In genomic region chr7:96837583-96837982, GRCh38 we compare ENCODE assay signal across 9 cellular contexts.
DNase-seq lines count a peak whose midpoint lies in the region; ATAC-seq and TF ChIP-seq lines count a peak whose summit lies in the region.
"Had no signal": no experiment of that assay in that cellular context is flagged by ENCODE, and none has a peak within 500 bp of the region (broad histone marks: within the 10 kb centered on the region; RNA-seq: fewer than 3 reads in every experiment).

No MANE protein-coding gene starts in this region.

- TF ChIP-seq CTCF in GM13977 (IDR thresholded peaks at IDR 0.05; ENCODE audit: extremely low read depth, insufficient read depth, missing control alignments) (no peak), type B pancreatic cell (conservative IDR thresholded peaks at IDR 0.05) (no peak)

- in situ Hi-C loops in GM13977 (cut with MboI; ENCODE audit: low pct_unique_long_range_greater_than_20kb, low sequenced_read_pairs, unreplicated experiment), result no loop called here

- H3K4me1 Mint-ChIP-seq in activated CD8-positive, alpha-beta T cell treated with anti-CD3 and anti-CD28 coated beads, Interleukin-2, amount 10 ng/mL, durations not matched to agents 7 days and 5 days (ENCODE audit: low read depth), result peaks cover 38% of the 10 kb centered on the region
- peaks cover 31% of the 10 kb centered on the region for H3K4me1 Mint-ChIP-seq in type B pancreatic cell (ENCODE audit: unreplicated experiment)

- peaks cover 42% of the 10 kb centered on the region for H3K27me3 Mint-ChIP-seq in activated CD8-positive, alpha-beta T cell treated with anti-CD3 and anti-CD28 coated beads, Interleukin-2, amount 10 ng/mL, durations not matched to agents 7 days and 5 days (ENCODE audit: low read depth)
- peaks cover 9% of the 10 kb centered on the region for H3K27me3 Mint-ChIP-seq in type B pancreatic cell

- CTCF ChIA-PET in activated CD8-positive, alpha-beta T cell treated with anti-CD3 and anti-CD28 coated beads, Interleukin-2, amount 10 ng/mL, durations not matched to agents 7 days and 5 days (lab: Charles Lee), result no interaction called here

- peaks cover 12% of the 10 kb centered on the region for H3K36me3 Mint-ChIP-seq in activated CD8-positive, alpha-beta T cell treated with anti-CD3 and anti-CD28 coated beads, Interleukin-2, amount 10 ng/mL, durations not matched to agents 7 days and 5 days (ENCODE audit: low read depth)
- no peaks in the 10 kb centered on the region for H3K36me3 Mint-ChIP-seq in type B pancreatic cell

- peak overlapping the region; percentile 83 for H3K27ac Mint-ChIP-seq in activated CD8-positive, alpha-beta T cell treated with anti-CD3 and anti-CD28 coated beads, Interleukin-2, amount 10 ng/mL, durations not matched to agents 7 days and 5 days
- H3K27ac Mint-ChIP-seq in type B pancreatic cell, result no peak overlapping the region

- DNase-seq in GM13977 (ENCODE audit: low spot score), result peak; percentile 33
- peak; percentile 81 for DNase-seq in activated CD8-positive, alpha-beta T cell treated with anti-CD3 and anti-CD28 coated beads, Interleukin-2, amount 10 ng/mL, durations not matched to agents 7 days and 5 days
- DNase-seq in iPS-NIHi7 (ENCODE audit: extremely low spot score), result no peak
- DNase-seq in DMS153 (lab: John Stamatoyannopoulos, UW), result no peak
- no peak for DNase-seq in NCI-H1105 treated with DMSO at 0.1 percent for 48 hours (lab: John Stamatoyannopoulos, UW)
- no peak for DNase-seq in type B pancreatic cell (ENCODE audit: extremely low spot score, unreplicated experiment)

- peak overlapping the region; percentile 66 for H3K4me3 Mint-ChIP-seq in activated CD8-positive, alpha-beta T cell treated with anti-CD3 and anti-CD28 coated beads, Interleukin-2, amount 10 ng/mL, durations not matched to agents 7 days and 5 days
- no peak overlapping the region for H3K4me3 Mint-ChIP-seq in type B pancreatic cell

- peaks cover 3% of the 10 kb centered on the region for H3K9me3 Mint-ChIP-seq in activated CD8-positive, alpha-beta T cell treated with anti-CD3 and anti-CD28 coated beads, Interleukin-2, amount 10 ng/mL, durations not matched to agents 7 days and 5 days (ENCODE audit: insufficient read depth)
- H3K9me3 Mint-ChIP-seq in type B pancreatic cell, result peaks cover 5% of the 10 kb centered on the region

- peak; percentile 91 for ATAC-seq in GM19455 (IDR thresholded peaks at IDR 0.05; ENCODE audit: unreplicated experiment)
- peak; percentile 97 for ATAC-seq in HG03139 (IDR thresholded peaks at IDR 0.05; ENCODE audit: unreplicated experiment)
- ATAC-seq in activated CD8-positive, alpha-beta T cell treated with anti-CD3 and anti-CD28 coated beads, Interleukin-2, amount 10 ng/mL, durations not matched to agents 7 days and 5 days, result peak; percentile 98
- ATAC-seq: Panc1 had no signal

- POLR2A ChIA-PET in activated CD8-positive, alpha-beta T cell treated with anti-CD3 and anti-CD28 coated beads, Interleukin-2, amount 10 ng/mL, durations not matched to agents 7 days and 5 days (lab: Charles Lee), result no interaction called here

Comparison
In these comparisons a context has a peak if more than half of its experiments do, and no peak if none do; other contexts are left out.
1. DNase-seq: peak in GM13977 (single experiment) and activated CD8-positive, alpha-beta T cell treated with anti-CD3 and anti-CD28 coated beads, Interleukin-2, amount 10 ng/mL, durations not matched to agents 7 days and 5 days (single experiment); none in iPS-NIHi7 (single experiment), DMS153 (single experiment), NCI-H1105 treated with DMSO at 0.1 percent for 48 hours (single experiment) and type B pancreatic cell (single experiment).
2. Peak in every context shown above with its lines, with median percentiles within 50 percentile points of each other: ATAC-seq.